ENCODE assay signal across 9 cellular contexts in genomic region chr4:158949094-158949493, GRCh38.
DNase-seq lines count a peak whose midpoint lies in the region; ATAC-seq, FAIRE-seq and TF ChIP-seq lines count a peak whose summit lies in the region.
"Had no signal": no experiment of that assay in that cellular context is flagged by ENCODE, and none has a peak within 500 bp of the region (broad histone marks: within the 10 kb centered on the region; RNA-seq: fewer than 3 reads in every experiment).

No MANE protein-coding gene starts in this region.

- no peak overlapping the region for H2AFZ ChIP-seq in GM23338

- peaks cover 20% of the 10 kb centered on the region for H3K36me3 Mint-ChIP-seq in GM23338 (ENCODE audit: low read depth)

- H3K27me3 ChIP-seq in GM23338 (ENCODE audit: insufficient read depth), result no peaks in the 10 kb centered on the region
- H3K27me3 ChIP-seq: BLaER1 treated with 17β-estradiol and CSF1 and Interleukin-3, amounts not matched to agents 10 nM and 100 nM had no signal

- DNase-seq in DMS53 (lab: John Stamatoyannopoulos, UW), result peak; percentile 38
- peak; percentile 41 for DNase-seq in amniotic epithelial cell (ENCODE audit: low read depth)
- DNase-seq in COLO668 (lab: John Stamatoyannopoulos, UW; ENCODE audit: unreplicated experiment), result no peak
- DNase-seq in activated CD4-positive, alpha-beta T cell treated with anti-CD3 and anti-CD28 coated beads, Interleukin-2, amount 50 U/mL, for 1 hour, result no peak
- no peak for DNase-seq in GM23338 (ENCODE audit: low spot score)
- no peak for DNase-seq in DMS 273 (lab: John Stamatoyannopoulos, UW; ENCODE audit: unreplicated experiment)

- no peaks in the 10 kb centered on the region for H4K20me1 ChIP-seq in GM23338 (replicated peaks; ENCODE audit: insufficient read depth)
- H4K20me1 ChIP-seq: BLaER1 treated with 17β-estradiol and CSF1 and Interleukin-3, amounts not matched to agents 10 nM and 100 nM had no signal

- H3K9me3 Mint-ChIP-seq in GM23338, result peaks cover 27% of the 10 kb centered on the region

- H3K4me2 ChIP-seq in GM23338, result no peak overlapping the region

- no peaks in the 10 kb centered on the region for H3K79me2 ChIP-seq in GM23338 (replicated peaks; ENCODE audit: insufficient read depth)

- no peak overlapping the region for H3K27ac Mint-ChIP-seq in GM23338

- H3K9me2 ChIP-seq in GM23338 (ENCODE audit: insufficient read depth), result no peaks in the 10 kb centered on the region

- H3K27ac ChIP-seq in GM23338 (ENCODE audit: low read depth), result no peak overlapping the region
- H3K27ac ChIP-seq: BLaER1 treated with 17β-estradiol and CSF1 and Interleukin-3, amounts not matched to agents 10 nM and 100 nM had no signal

- no peaks in the 10 kb centered on the region; the same call in 1 of the 2 replicates for H3K36me3 ChIP-seq in GM23338 (ENCODE audit: insufficient read depth)
- H3K36me3 ChIP-seq: BLaER1 treated with 17β-estradiol and CSF1 and Interleukin-3, amounts not matched to agents 10 nM and 100 nM had no signal

- H3K4me1 ChIP-seq in GM23338 (ENCODE audit: insufficient read depth), result no peaks in the 10 kb centered on the region

- H3K4me3 ChIP-seq in GM23338, result no peak overlapping the region
- H3K4me3 ChIP-seq: BLaER1 treated with 17β-estradiol and CSF1 and Interleukin-3, amounts not matched to agents 10 nM and 100 nM had no signal

- ATAC-seq in HG02981 (IDR thresholded peaks at IDR 0.05; ENCODE audit: unreplicated experiment), result peak; percentile 82
- ATAC-seq in GM23338, result no peak

- no peak for TF ChIP-seq CTCF in GM23338 (conservative IDR thresholded peaks at IDR 0.05; ENCODE audit: low read depth in 2 of 2)

- peaks cover 12% of the 10 kb centered on the region for H3K4me1 Mint-ChIP-seq in GM23338

- no peak overlapping the region for H3K4me3 Mint-ChIP-seq in GM23338

- H3F3A ChIP-seq in GM23338 (replicated peaks; ENCODE audit: low read depth), result no peaks in the 10 kb centered on the region

- H3K27me3 Mint-ChIP-seq in GM23338 (ENCODE audit: insufficient read depth, low read depth, poor library complexity), result peaks cover 3% of the 10 kb centered on the region

- peak; percentile 68 for FAIRE-seq in islet of Langerhans (lab: Jason Lieb, UNC)

TF ChIP-seq in GM23338, 12 proteins besides CTCF, POLR2A, EP300 and RAD21:
- TF ChIP-seq STAT1 (IDR thresholded peaks at IDR 0.05; ENCODE audit: unreplicated experiment) (no peak), ZNF331 (CRISPR knock-in tag; IDR thresholded peaks at IDR 0.05; ENCODE audit: low read depth) (no peak), POLR2AphosphoS5 (IDR thresholded peaks at IDR 0.05; ENCODE audit: low read depth) (no peak), ETS1 (IDR thresholded peaks at IDR 0.05) (no peak), REST (IDR thresholded peaks at IDR 0.05; ENCODE audit: unreplicated experiment) (no peak), ZNF114 (CRISPR knock-in tag; IDR thresholded peaks at IDR 0.05) (no peak), EZH2 (IDR thresholded peaks at IDR 0.05; ENCODE audit: low read depth, unreplicated experiment) (no peak), CREB1 (CRISPR knock-in tag; IDR thresholded peaks at IDR 0.05; ENCODE audit: low read depth) (no peak), ZNF462 (CRISPR knock-in tag; IDR thresholded peaks at IDR 0.05) (no peak), EZH2phosphoT487 (IDR thresholded peaks at IDR 0.05; ENCODE audit: unreplicated experiment) (no peak), JUNB (IDR thresholded peaks at IDR 0.05; ENCODE audit: unreplicated experiment) (no peak), NANOG (IDR thresholded peaks at IDR 0.05; ENCODE audit: borderline replicate concordance) (no peak)
TF ChIP-seq in GM23338: peak in this region for 0.

Comparison
In these comparisons a context has a peak if more than half of its experiments do, and no peak if none do; other contexts are left out.
1. DNase-seq: peak in DMS53 (single experiment) and amniotic epithelial cell (single experiment); none in COLO668 (single experiment), activated CD4-positive, alpha-beta T cell treated with anti-CD3 and anti-CD28 coated beads, Interleukin-2, amount 50 U/mL, for 1 hour (single experiment), GM23338 (single experiment) and DMS 273 (single experiment).